Comparison of ENCODE assay signal across 1 cellular context in the genomic region with DNA sequence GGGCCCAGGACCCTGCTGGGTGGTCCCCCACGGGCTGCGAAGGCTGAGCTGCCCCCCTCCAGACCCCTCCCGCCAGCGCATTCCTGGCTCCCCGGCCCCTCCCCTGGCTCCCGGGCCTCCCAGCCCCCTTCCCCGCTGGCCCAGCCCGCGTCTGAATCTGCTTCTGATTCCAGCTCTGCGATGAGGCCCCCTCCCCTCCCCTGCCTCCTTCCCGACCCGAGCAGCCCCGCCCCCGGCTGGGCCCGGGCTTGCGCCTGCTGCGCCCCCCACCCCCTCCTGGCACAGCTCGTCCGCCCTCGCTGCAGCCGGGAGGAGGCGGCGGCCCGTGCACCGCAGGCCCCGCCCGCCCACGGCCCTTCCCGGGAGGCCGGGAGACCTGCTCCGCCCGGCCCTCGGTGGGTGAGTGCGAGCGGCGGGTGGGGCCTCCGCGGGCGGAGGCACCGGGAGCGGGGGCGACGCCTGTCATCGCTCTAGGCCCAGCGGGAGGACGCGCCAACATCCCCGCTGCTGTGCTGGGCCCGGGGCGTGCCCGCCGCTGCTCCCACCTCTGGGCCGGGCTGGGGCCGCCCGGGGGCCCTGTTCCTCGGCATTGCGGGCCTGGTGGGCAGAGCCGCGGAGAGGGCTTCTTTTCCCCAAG.
TF ChIP-seq lines count a peak whose summit lies in the region.

A gene (plus strand): TSS at position 282 of the 637 bp plus-strand sequence. CDS start 405 bp downstream, outside the sequence.

TF ChIP-seq in HepG2, 621 proteins besides CTCF, POLR2A, EP300 and RAD21 (continued from another document):
- TF ChIP-seq, protein P1, sequence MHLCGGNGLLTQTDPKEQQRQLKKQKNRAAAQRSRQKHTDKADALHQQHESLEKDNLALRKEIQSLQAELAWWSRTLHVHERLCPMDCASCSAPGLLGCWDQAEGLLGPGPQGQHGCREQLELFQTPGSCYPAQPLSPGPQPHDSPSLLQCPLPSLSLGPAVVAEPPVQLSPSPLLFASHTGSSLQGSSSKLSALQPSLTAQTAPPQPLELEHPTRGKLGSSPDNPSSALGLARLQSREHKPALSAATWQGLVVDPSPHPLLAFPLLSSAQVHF (CRISPR knock-in tag; IDR thresholded peaks at IDR 0.05): 0 out of 2 replicates have a peak, but pooled peaks have one; percentile 29
- TF ChIP-seq NR3C1 (CRISPR knock-in tag; IDR thresholded peaks at IDR 0.05) (no peak), ZNF484 (CRISPR knock-in tag; IDR thresholded peaks at IDR 0.05; ENCODE audit: borderline replicate concordance, low read depth) (no peak), ZNF552 (CRISPR knock-in tag; IDR thresholded peaks at IDR 0.05; ENCODE audit: borderline replicate concordance) (no peak), ZBTB20 (CRISPR knock-in tag; IDR thresholded peaks at IDR 0.05; ENCODE audit: borderline replicate concordance, low read depth) (no peak), NFYB (CRISPR knock-in tag; IDR thresholded peaks at IDR 0.05) (no peak)
